Comparison of ENCODE assay signal across 15 cellular contexts in genomic region chr10:15197276-15197675, GRCh38. TPM values are rescaled to one million over a fixed set of nuclear protein-coding genes. Genes with fewer than 3 reads are reported as not detected.
A peak's percentile ranks its signal among the peaks of the same experiment; 100 is the strongest.
DNase-seq lines count a peak whose midpoint lies in the region; ATAC-seq lines count a peak whose summit lies in the region.
"Had no signal": no experiment of that assay in that cellular context is flagged by ENCODE, and none has a peak within 500 bp of the region (broad histone marks: within the 10 kb centered on the region; RNA-seq: fewer than 3 reads in every experiment).

No MANE protein-coding gene starts in this region.

- no peaks in the 10 kb centered on the region for H3K36me3 Mint-ChIP-seq in stimulated activated naive CD8-positive, alpha-beta T cell treated with anti-CD3 and anti-CD28 coated beads, Interleukin-15, Interleukin-2, amounts not matched to agents 100 ng/mL and 50 ng/mL, for 24 hours (ENCODE audit: low read depth)
- H3K36me3 Mint-ChIP-seq in T-helper 17 cell (ENCODE audit: low read depth), result no peaks in the 10 kb centered on the region
- H3K36me3 Mint-ChIP-seq: CD14-positive monocyte, type B pancreatic cell had no signal

- no peak overlapping the region for H3K4me3 ChIP-seq in skeletal muscle satellite cell (ENCODE audit: low read length)
- H3K4me3 ChIP-seq: body of pancreas had no signal

- no peaks in the 10 kb centered on the region for H3K9me3 Mint-ChIP-seq in stimulated activated naive CD8-positive, alpha-beta T cell treated with anti-CD3 and anti-CD28 coated beads, Interleukin-15, Interleukin-2, amounts not matched to agents 100 ng/mL and 50 ng/mL, for 24 hours
- H3K9me3 Mint-ChIP-seq: type B pancreatic cell had no signal

- H3K4me3 Mint-ChIP-seq in stimulated activated naive CD8-positive, alpha-beta T cell treated with anti-CD3 and anti-CD28 coated beads, Interleukin-15, Interleukin-2, amounts not matched to agents 100 ng/mL and 50 ng/mL, for 24 hours, result no peak overlapping the region
- peak overlapping the region; percentile 64 for H3K4me3 Mint-ChIP-seq in T-helper 17 cell
- H3K4me3 Mint-ChIP-seq: type B pancreatic cell had no signal

- no peak for ATAC-seq in stimulated activated naive CD8-positive, alpha-beta T cell treated with anti-CD3 and anti-CD28 coated beads, Interleukin-15, Interleukin-2, amounts not matched to agents 100 U/mL and 50 U/mL, for 24 hours
- ATAC-seq in T-helper 17 cell (peak; percentile 57), GM18868 (IDR thresholded peaks at IDR 0.05; ENCODE audit: unreplicated experiment) (no peak)
- ATAC-seq: body of pancreas had no signal

- H3K4me1 ChIP-seq in skeletal muscle satellite cell (ENCODE audit: control insufficient read depth, insufficient read depth, low read length), result peaks cover 50% of the 10 kb centered on the region
- H3K4me1 ChIP-seq: body of pancreas had no signal

- peak overlapping the region; percentile 39 for H3K4me2 ChIP-seq in skeletal muscle satellite cell (ENCODE audit: low read length)

- no peaks in the 10 kb centered on the region for H3K27me3 ChIP-seq in skeletal muscle satellite cell (ENCODE audit: control insufficient read depth, insufficient read depth, low read length)
- H3K27me3 ChIP-seq: body of pancreas had no signal

- H3K9me3 ChIP-seq in T-helper 17 cell (ENCODE audit: control insufficient read depth, low read length, poor library complexity, severe bottlenecking) (no peaks in the 10 kb centered on the region), skeletal muscle satellite cell (replicated peaks; ENCODE audit: low read length) (no peaks in the 10 kb centered on the region)
- H3K9me3 ChIP-seq: body of pancreas had no signal

- no peaks in the 10 kb centered on the region for H3K27me3 Mint-ChIP-seq in stimulated activated naive CD8-positive, alpha-beta T cell treated with anti-CD3 and anti-CD28 coated beads, Interleukin-15, Interleukin-2, amounts not matched to agents 100 ng/mL and 50 ng/mL, for 24 hours
- H3K27me3 Mint-ChIP-seq in T-helper 17 cell, result no peaks in the 10 kb centered on the region
- H3K27me3 Mint-ChIP-seq: type B pancreatic cell had no signal

- no peaks in the 10 kb centered on the region for H3K36me3 ChIP-seq in skeletal muscle satellite cell (ENCODE audit: insufficient read depth, low read length)
- H3K36me3 ChIP-seq: WERI-Rb-1 had no signal

- peak overlapping the region; percentile 53 for H3K27ac Mint-ChIP-seq in stimulated activated naive CD8-positive, alpha-beta T cell treated with anti-CD3 and anti-CD28 coated beads, Interleukin-15, Interleukin-2, amounts not matched to agents 100 ng/mL and 50 ng/mL, for 24 hours
- H3K27ac Mint-ChIP-seq in T-helper 17 cell, result peak overlapping the region; percentile 91
- H3K27ac Mint-ChIP-seq: CD14-positive monocyte, type B pancreatic cell had no signal

- DNase-seq in stimulated activated naive CD8-positive, alpha-beta T cell treated with anti-CD3 and anti-CD28 coated beads, Interleukin-15, Interleukin-2, amounts not matched to agents 100 U/mL and 50 U/mL, for 24 hours, result no peak
- no peak for DNase-seq in T-helper 17 cell
- DNase-seq in dermis blood vessel endothelial cell, result peak; percentile 42
- no peak for DNase-seq in kidney tubule cell (ENCODE audit: low spot score)
- DNase-seq in effector CD8-positive, alpha-beta T cell (lab: John Stamatoyannopoulos, UW), result no peak
- DNase-seq: body of pancreas; NCI-H1092 treated with DMSO at 0.1 percent for 48 hours; stimulated activated CD4-positive, alpha-beta T cell treated with anti-CD3 and anti-CD28 coated beads, Interleukin-2, amount 100 ng/mL, for 24 hours; stimulated activated CD8-positive, alpha-beta memory T cell treated with anti-CD3 and anti-CD28 coated beads, Interleukin-4, amount 100 ng/mL, for 48 hours; WERI-Rb-1 had no signal

- peaks cover 48% of the 10 kb centered on the region for H3K4me1 Mint-ChIP-seq in stimulated activated naive CD8-positive, alpha-beta T cell treated with anti-CD3 and anti-CD28 coated beads, Interleukin-15, Interleukin-2, amounts not matched to agents 100 ng/mL and 50 ng/mL, for 24 hours (ENCODE audit: low read depth)
- H3K4me1 Mint-ChIP-seq in T-helper 17 cell, result peaks cover 32% of the 10 kb centered on the region

- H3K9ac ChIP-seq in skeletal muscle satellite cell (ENCODE audit: low read depth, low read length), result no peak overlapping the region

RNA-seq across cellular contexts. Expression of gene NMT2, which starts 28.8 kb away (rescaled TPM):
- total RNA-seq in T-helper 17 cell (10 to 100 TPM; 42.2 to 42.9 TPM), dermis blood vessel endothelial cell (40.6 and 70.3 TPM in 2 replicates)
- total RNA-seq in skeletal muscle satellite cell (2012; rRNA removed), result 21.4 and 25.3 TPM in 2 replicates
